Comparison of ENCODE assay signal across 26 cellular contexts in the genomic region with DNA sequence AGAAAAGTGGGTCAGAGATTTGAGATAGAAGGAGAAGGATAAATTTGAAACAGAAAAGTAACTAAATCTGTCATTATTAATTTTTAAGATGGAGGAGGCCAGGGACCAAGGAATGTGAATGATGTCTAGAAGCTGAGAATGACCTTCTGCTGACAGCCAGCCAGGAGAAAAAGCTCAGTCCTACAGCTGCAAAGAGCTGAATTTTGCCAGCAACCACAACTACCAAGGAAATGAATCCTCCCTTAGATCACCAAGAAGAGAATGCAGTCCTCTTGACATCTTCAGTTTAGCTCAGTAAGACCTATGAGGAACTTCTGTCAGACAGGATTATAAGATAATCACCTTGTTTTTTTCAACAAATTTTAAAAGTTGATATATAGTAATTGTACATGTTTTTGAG.
DNase-seq lines count a peak whose midpoint lies in the region; ATAC-seq, FAIRE-seq and TF ChIP-seq lines count a peak whose summit lies in the region.
"Had no signal": no experiment of that assay in that cellular context is flagged by ENCODE, and none has a peak within 500 bp of the region (broad histone marks: within the 10 kb centered on the region; RNA-seq: fewer than 3 reads in every experiment).

No MANE protein-coding gene starts in this region.

- no peak overlapping the region for H3K4me3 Mint-ChIP-seq in astrocyte (ENCODE audit: unreplicated experiment)
- no peak overlapping the region for H3K4me3 Mint-ChIP-seq in activated naive CD8-positive, alpha-beta T cell treated with anti-CD3 and anti-CD28 coated beads, Interleukin-2, amount 50 U/mL, for 24 hours
- H3K4me3 Mint-ChIP-seq: CD14-positive monocyte; CD4-positive, alpha-beta memory T cell; CD4-positive, CD25-positive, alpha-beta regulatory T cell; CD8-positive, alpha-beta memory T cell had no signal

- H3K79me2 ChIP-seq in astrocyte (ENCODE audit: insufficient read depth, low read length), result no peaks in the 10 kb centered on the region

- TF ChIP-seq CTCF in astrocyte (IDR thresholded peaks at IDR 0.05; ENCODE audit: insufficient read depth, low read depth, low read length), result no peak

- H3K36me3 Mint-ChIP-seq in astrocyte (ENCODE audit: low read depth, unreplicated experiment), result no peaks in the 10 kb centered on the region
- no peaks in the 10 kb centered on the region for H3K36me3 Mint-ChIP-seq in activated naive CD8-positive, alpha-beta T cell treated with anti-CD3 and anti-CD28 coated beads, Interleukin-2, amount 50 U/mL, for 24 hours (ENCODE audit: low read depth)
- H3K36me3 Mint-ChIP-seq: CD14-positive monocyte; CD4-positive, alpha-beta memory T cell; CD4-positive, CD25-positive, alpha-beta regulatory T cell; CD8-positive, alpha-beta memory T cell had no signal

- no peak overlapping the region for H3K27ac Mint-ChIP-seq in astrocyte (ENCODE audit: unreplicated experiment)
- no peak overlapping the region for H3K27ac Mint-ChIP-seq in activated naive CD8-positive, alpha-beta T cell treated with anti-CD3 and anti-CD28 coated beads, Interleukin-2, amount 50 U/mL, for 24 hours
- H3K27ac Mint-ChIP-seq: CD14-positive monocyte; CD4-positive, alpha-beta memory T cell; CD4-positive, CD25-positive, alpha-beta regulatory T cell; CD8-positive, alpha-beta memory T cell had no signal

- H2AFZ ChIP-seq in astrocyte (ENCODE audit: low read depth, low read length), result no peak overlapping the region

- H3K4me2 ChIP-seq in astrocyte (ENCODE audit: low read length), result no peak overlapping the region
- H3K4me2 ChIP-seq: BLaER1 had no signal

- DNase-seq in HT1080 (ENCODE audit: low read depth) (peak; percentile 27), astrocyte (ENCODE audit: low read depth) (peak; percentile 71), NCI-H2196 treated with DMSO at 0.1 percent for 48 hours (lab: John Stamatoyannopoulos, UW; ENCODE audit: unreplicated experiment) (no peak)
- DNase-seq in activated naive CD8-positive, alpha-beta T cell treated with anti-CD3 and anti-CD28 coated beads, Interleukin-2, amount 50 U/mL, for 24 hours, result no peak
- DNase-seq: 8988T; ACHN; BE2C; C1 segment of cervical spinal cord; CD4-positive, alpha-beta memory T cell; CD4-positive, CD25-positive, alpha-beta regulatory T cell; CD8-positive, alpha-beta memory T cell; COR-L47; DMS 273 treated with DMSO at 0.1 percent for 48 hours; DMS153; DMS53; DMS79; DND-41; EL; GF-D8 had no signal

- no peaks in the 10 kb centered on the region for H4K20me1 ChIP-seq in astrocyte (ENCODE audit: insufficient read depth, low read length)
- H4K20me1 ChIP-seq: BLaER1 had no signal

- H3K27me3 Mint-ChIP-seq in astrocyte (ENCODE audit: low read depth, unreplicated experiment), result no peaks in the 10 kb centered on the region
- H3K27me3 Mint-ChIP-seq in activated naive CD8-positive, alpha-beta T cell treated with anti-CD3 and anti-CD28 coated beads, Interleukin-2, amount 50 U/mL, for 24 hours, result no peaks in the 10 kb centered on the region
- H3K27me3 Mint-ChIP-seq: CD4-positive, alpha-beta memory T cell; CD4-positive, CD25-positive, alpha-beta regulatory T cell; CD8-positive, alpha-beta memory T cell had no signal

- peaks cover 1% of the 10 kb centered on the region for H3K4me1 Mint-ChIP-seq in astrocyte (ENCODE audit: low read depth, unreplicated experiment)
- no peaks in the 10 kb centered on the region for H3K4me1 Mint-ChIP-seq in activated naive CD8-positive, alpha-beta T cell treated with anti-CD3 and anti-CD28 coated beads, Interleukin-2, amount 50 U/mL, for 24 hours
- H3K4me1 Mint-ChIP-seq: CD14-positive monocyte; CD4-positive, alpha-beta memory T cell; CD4-positive, CD25-positive, alpha-beta regulatory T cell; CD8-positive, alpha-beta memory T cell had no signal

- H3K9me3 ChIP-seq in astrocyte (ENCODE audit: insufficient read depth, low read depth, low read length), result no peaks in the 10 kb centered on the region
- H3K9me3 ChIP-seq: BE2C, BLaER1 had no signal

- no peaks in the 10 kb centered on the region for H3K4me1 ChIP-seq in astrocyte (ENCODE audit: insufficient read depth, low read length)
- H3K4me1 ChIP-seq: BE2C, BLaER1 had no signal

- no peak overlapping the region for H3K4me3 ChIP-seq in astrocyte (ENCODE audit: insufficient read depth, low read depth, low read length)
- H3K4me3 ChIP-seq: BLaER1 had no signal

- FAIRE-seq in astrocyte (lab: Jason Lieb, UNC), result no peak
- FAIRE-seq: A204.1, G401.6, GM12891, GM19239 had no signal

- H3K27me3 ChIP-seq in astrocyte (ENCODE audit: insufficient read depth, low read length), result no peaks in the 10 kb centered on the region
- H3K27me3 ChIP-seq: BE2C, BLaER1 had no signal

- ATAC-seq in HG02623 (IDR thresholded peaks at IDR 0.05; ENCODE audit: unreplicated experiment), result no peak
- no peak for ATAC-seq in activated naive CD8-positive, alpha-beta T cell treated with anti-CD3 and anti-CD28 coated beads, Interleukin-2, amount 50 U/mL, for 24 hours

- no peaks in the 10 kb centered on the region for H3K9me3 Mint-ChIP-seq in astrocyte (ENCODE audit: unreplicated experiment)
- H3K9me3 Mint-ChIP-seq in activated naive CD8-positive, alpha-beta T cell treated with anti-CD3 and anti-CD28 coated beads, Interleukin-2, amount 50 U/mL, for 24 hours, result peaks cover 11% of the 10 kb centered on the region

- H3K27ac ChIP-seq in astrocyte (ENCODE audit: low read depth, low read length), result no peak overlapping the region
- H3K27ac ChIP-seq: BLaER1 had no signal

- H3K9ac ChIP-seq in astrocyte (ENCODE audit: low read length), result no peak overlapping the region
- H3K9ac ChIP-seq: BLaER1 had no signal

- no peaks in the 10 kb centered on the region for H3K36me3 ChIP-seq in astrocyte (ENCODE audit: insufficient read depth, low read length)
- H3K36me3 ChIP-seq: BE2C, BLaER1 had no signal

Comparison
In these comparisons a context has a peak if more than half of its experiments do, and no peak if none do; other contexts are left out.
1. DNase-seq: peak in HT1080 (single experiment) and astrocyte (single experiment); none in NCI-H2196 treated with DMSO at 0.1 percent for 48 hours (single experiment) and activated naive CD8-positive, alpha-beta T cell treated with anti-CD3 and anti-CD28 coated beads, Interleukin-2, amount 50 U/mL, for 24 hours (single experiment).